In the genomic region with DNA sequence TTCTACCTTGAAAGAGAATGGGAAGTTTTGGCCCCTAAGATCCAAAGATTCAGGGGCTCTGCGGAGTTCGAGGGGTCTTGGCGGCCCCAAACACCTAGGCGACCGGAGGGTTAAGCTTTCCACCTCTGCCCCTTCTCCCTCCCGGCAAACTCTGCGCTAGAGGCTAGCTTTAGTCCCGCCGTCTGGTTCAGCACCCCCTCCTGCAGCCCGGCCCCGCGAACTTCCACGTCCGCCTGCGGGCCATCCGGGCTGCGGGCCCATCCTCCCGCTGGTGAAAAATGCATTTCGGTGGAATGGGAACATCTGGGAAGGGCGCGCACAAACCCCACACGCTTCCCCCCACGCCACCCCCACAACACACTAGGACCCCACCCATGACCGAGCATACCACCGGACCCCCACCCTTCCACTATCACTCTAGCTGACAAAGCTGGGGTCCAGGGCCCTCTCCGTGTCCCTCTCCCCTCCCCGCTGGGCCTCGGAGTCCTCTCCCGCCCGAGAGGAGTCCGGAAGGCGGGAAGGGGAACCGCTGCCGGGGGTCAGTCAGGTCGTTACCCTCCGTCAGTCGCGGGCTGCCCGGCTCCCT, we compare ENCODE assay signal across 8 cellular contexts. TPM values are rescaled to one million over a fixed set of nuclear protein-coding genes. Genes with fewer than 3 reads are reported as not detected.
A peak's percentile ranks its signal among the peaks of the same experiment; 100 is the strongest.
DNase-seq lines count a peak whose midpoint lies in the region; ATAC-seq, FAIRE-seq and TF ChIP-seq lines count a peak whose summit lies in the region.

No MANE protein-coding gene starts in this region.

- H3K27me3 ChIP-seq in CD4-positive, alpha-beta memory T cell (ENCODE audit: insufficient read depth, low read length), result peaks cover 82% of the 10 kb centered on the region
- H3K27me3 ChIP-seq in HUES6 (ENCODE audit: control insufficient read depth, insufficient read depth, low read length) (peaks cover 95% of the 10 kb centered on the region), HepG2 (ENCODE audit: control insufficient read depth in 1 of 2, insufficient read depth in 2 of 2, low read length in 2 of 2) (peaks cover 10 to 75% of the 10 kb centered on the region in 2 experiments)

- no peak for FAIRE-seq in HepG2 (lab: Jason Lieb, UNC)
- no peak for FAIRE-seq in D721Med (lab: Jason Lieb, UNC)

- POLR2A ChIA-PET in CD4-positive, alpha-beta memory T cell (lab: Charles Lee; ENCODE audit: partially characterized antibody), result interaction anchor here (1.5 kb wide), 1 partner anchor 10 kb away, joined by 7 read pairs; no protein-coding TSS in a partner anchor
- POLR2A ChIA-PET in HepG2 (lab: Yijun Ruan, JAX), result no interaction called here

- H2AFZ ChIP-seq in HepG2 (ENCODE audit: low read length), result no peak overlapping the region

- in situ Hi-C loops in astrocyte of the cerebellum (cut with HindIII; ENCODE audit: low sequenced_read_pairs) (no loop called here), HepG2 (cut with HindIII; ENCODE audit: extremely low pct_ligation_motif_present, low pct_unique_long_range_greater_than_20kb) (no loop called here)

- intact Hi-C loops in CD4-positive, alpha-beta memory T cell (cut with micrococcal nuclease), result loop anchor here (5.0 to 10.0 kb wide), 3 partner anchors 697 to 1620 kb away; partner anchors contain the start of gene MFSD1
- intact Hi-C loops in HepG2 (cut with micrococcal nuclease; ENCODE audit: unreplicated experiment), result loop anchor here (5.0 kb wide), 1 partner anchor 207 kb away; no protein-coding TSS in a partner anchor

- no peak overlapping the region for H3K27ac ChIP-seq in CD4-positive, alpha-beta memory T cell (ENCODE audit: low read depth, low read length)
- H3K27ac ChIP-seq in HUES6 (ENCODE audit: low read depth, low read length), result no peak overlapping the region
- no peak overlapping the region for H3K27ac ChIP-seq in HepG2 (ENCODE audit: extremely low read length, insufficient read depth, low read length)

- TF ChIP-seq CTCF in astrocyte of the cerebellum (IDR thresholded peaks at IDR 0.05; ENCODE audit: low read depth, low read length, missing control alignments) (no peak), HepG2 (CRISPR knock-in tag; IDR thresholded peaks at IDR 0.05) (no peak), D721Med (IDR thresholded peaks at IDR 0.05; ENCODE audit: insufficient read depth, missing control alignments) (no peak)

- TF ChIP-seq EP300 in HepG2 (IDR thresholded peaks at IDR 0.05; ENCODE audit: low read depth in 2 of 2, low read length in 2 of 2) (no peak), HepG2 (CRISPR knock-in tag; IDR thresholded peaks at IDR 0.05; ENCODE audit: borderline replicate concordance) (no peak)

- CTCF ChIA-PET in CD4-positive, alpha-beta memory T cell (lab: Charles Lee; ENCODE audit: partially characterized antibody), result no interaction called here
- CTCF ChIA-PET in HepG2 (lab: Yijun Ruan, JAX; ENCODE audit: low intra/inter-chr PET ratio, low total read pairs), result no interaction called here

- WGBS in HepG2 (ENCODE audit: low lambda C conversion rate), result 0% methylated on average over 4 of the region's 39 CpGs

- H3K79me2 ChIP-seq in HepG2 (ENCODE audit: insufficient read depth, low read length), result no peaks in the 10 kb centered on the region

- DNase-seq in CD4-positive, alpha-beta memory T cell, result peak in 1 of 5 donors; percentile 8
- DNase-seq in astrocyte of the cerebellum (ENCODE audit: low read depth) (no peak), HepG2 (ENCODE audit: low spot score) (no peak), NCI-H2107 treated with DMSO at 0.1 percent for 48 hours (lab: John Stamatoyannopoulos, UW; ENCODE audit: unreplicated experiment) (no peak), D721Med (ENCODE audit: insufficient read length, low spot score) (no peak)

- H3K4me1 Mint-ChIP-seq in CD4-positive, alpha-beta memory T cell, result peaks cover 24 to 60% (median 37%) of the 10 kb centered on the region in 4 donors

- H3K27ac Mint-ChIP-seq in CD4-positive, alpha-beta memory T cell, result peak overlapping the region in 1 of 7 donors; percentile 82

- H3K9me3 ChIP-seq in CD4-positive, alpha-beta memory T cell (ENCODE audit: control insufficient read depth in 1 of 2, low read length in 2 of 2), result no peaks in the 10 kb centered on the region
- no peaks in the 10 kb centered on the region for H3K9me3 ChIP-seq in HUES6 (ENCODE audit: control insufficient read depth, insufficient read depth, low read depth, low read length)
- H3K9me3 ChIP-seq in HepG2 (ENCODE audit: low read length), result no peaks in the 10 kb centered on the region

- H3K4me2 ChIP-seq in HepG2 (ENCODE audit: low read depth, low read length), result peak overlapping the region; percentile 77

- BruUV-seq in HepG2 (replicated peaks; lab: Mats Ljungman, UMichigan), result no TSS peak

- H3K4me3 ChIP-seq in CD4-positive, alpha-beta memory T cell (ENCODE audit: low read length in 2 of 2), result peak overlapping the region in 1 of 2 donors; percentile 30
- H3K4me3 ChIP-seq in HUES6 (ENCODE audit: low read depth, low read length), result peak overlapping the region; percentile 63
- peak overlapping the region; percentile 28 for H3K4me3 ChIP-seq in astrocyte of the cerebellum (ENCODE audit: low read depth, low read length)
- H3K4me3 ChIP-seq in HepG2 (replicated peaks in 1 of 3; ENCODE audit: insufficient read depth in 1 of 3, low read depth in 2 of 3, low read length in 3 of 3), result peak overlapping the region; percentile 39 to 75 (median 58); a peak in 5 of 6 replicates

- ATAC-seq in HepG2, result 0 out of 3 replicates have a peak, but pooled peaks have one; percentile 7
- ATAC-seq in activated CD4-positive, CD25-positive, alpha-beta regulatory T cell treated with anti-CD3 and anti-CD28 coated beads, Interleukin-2, amount 50 U/mL, for 24 hours, result no peak
- ATAC-seq in HG02678 (IDR thresholded peaks at IDR 0.05; ENCODE audit: unreplicated experiment), result no peak

- no peaks in the 10 kb centered on the region for H4K20me1 ChIP-seq in HepG2 (ENCODE audit: insufficient read depth, low read length)

- TF ChIP-seq POLR2A in HepG2 (IDR thresholded peaks at IDR 0.05; ENCODE audit: insufficient read depth in 1 of 2, low read depth in 2 of 2, low read length in 2 of 2), result no peak

- peak overlapping the region; percentile 57 to 77 (median 71) for H3K4me3 Mint-ChIP-seq in CD4-positive, alpha-beta memory T cell

- no peaks in the 10 kb centered on the region for H3K36me3 ChIP-seq in CD4-positive, alpha-beta memory T cell (ENCODE audit: insufficient read depth, low read length)
- H3K36me3 ChIP-seq in HUES6 (ENCODE audit: control insufficient read depth, insufficient read depth, low read length) (no peaks in the 10 kb centered on the region), HepG2 (replicated peaks in 1 of 2; ENCODE audit: control insufficient read depth in 1 of 2, insufficient read depth in 2 of 2, low read length in 2 of 2) (no peaks in the 10 kb centered on the region)

- TF ChIP-seq RAD21 in HepG2 (CRISPR knock-in tag; IDR thresholded peaks at IDR 0.05), result no peak

- H3K27me3 Mint-ChIP-seq in CD4-positive, alpha-beta memory T cell, result peaks cover 66 to 69% of the 10 kb centered on the region in 2 donors

- H3K9ac ChIP-seq in HUES6 (ENCODE audit: low read length) (no peak overlapping the region), HepG2 (ENCODE audit: insufficient read depth, low read depth, low read length) (no peak overlapping the region)

- peaks cover 0 to 46% (median 18%) of the 10 kb centered on the region in 8 donors for H3K9me3 Mint-ChIP-seq in CD4-positive, alpha-beta memory T cell

- H3K36me3 Mint-ChIP-seq in CD4-positive, alpha-beta memory T cell, result peaks cover 6 to 8% of the 10 kb centered on the region in 2 donors

- H3K4me1 ChIP-seq in CD4-positive, alpha-beta memory T cell (ENCODE audit: insufficient read depth, low read length), result peaks cover 47% of the 10 kb centered on the region
- H3K4me1 ChIP-seq in HUES6 (ENCODE audit: control insufficient read depth, insufficient read depth, low read length) (peaks cover 20% of the 10 kb centered on the region), HepG2 (ENCODE audit: insufficient read depth, low read length) (peaks cover 52% of the 10 kb centered on the region)

RNA-seq across cellular contexts. Expression of gene SHOX2, which starts 1.0 kb away (rescaled TPM):
- not detected for total RNA-seq in CD4-positive, alpha-beta memory T cell
- not detected for polyA plus RNA-seq in CD4-positive, alpha-beta memory T cell
- total RNA-seq in HepG2 (2016; rRNA removed; fragmentation: Illumina TruSeq; extraction: Trizol), result 0.11 and 0.13 TPM in 2 replicates
- 0.09 and 0.10 TPM in 2 replicates for total RNA-seq in HepG2 (2016; cell fraction: cytosol; rRNA removed; fragmentation: Illumina TruSeq; extraction: Trizol; ENCODE audit: low read depth)
- total RNA-seq in HepG2 (2016; cell fraction: insoluble cytoplasmic fraction; rRNA removed; fragmentation: Illumina TruSeq; extraction: Trizol), result 0.09 TPM in 1 of 2 replicates, not detected in the other
- 0.21 and 0.28 TPM in 2 replicates for total RNA-seq in HepG2 (2016; cell fraction: membrane; rRNA removed; fragmentation: Illumina TruSeq; extraction: Trizol)
- total RNA-seq in HepG2 (2016; cell fraction: nucleus; rRNA removed; fragmentation: Illumina TruSeq; extraction: Trizol), result 0.25 and 0.28 TPM in 2 replicates
- not detected in 2 replicates for polyA plus RNA-seq in HepG2 (2011; rRNA removed)
- polyA plus RNA-seq in HepG2 (2011; cell fraction: cytosol; rRNA removed), result 0.01 TPM in 1 of 2 replicates, not detected in the other
- 0.03 TPM in 1 of 2 replicates, not detected in the other for polyA plus RNA-seq in HepG2 (2011; cell fraction: nucleus; rRNA removed)
- 0.05 and 0.09 TPM in 2 replicates for polyA plus RNA-seq in HepG2 (2012)
- polyA plus RNA-seq in HepG2 (2016; cell fraction: cytosol; fragmentation: Illumina TruSeq; extraction: Trizol; ENCODE audit: low read depth), result 0.07 and 0.19 TPM in 2 replicates
- polyA plus RNA-seq in HepG2 (2016; cell fraction: insoluble cytoplasmic fraction; fragmentation: Illumina TruSeq; extraction: Trizol; ENCODE audit: low read depth), result 0.10 TPM in 1 of 2 replicates, not detected in the other
- 0.15 and 0.17 TPM in 2 replicates for polyA plus RNA-seq in HepG2 (2016; cell fraction: membrane; fragmentation: Illumina TruSeq; extraction: Trizol; ENCODE audit: low read depth)
- polyA plus RNA-seq in HepG2 (2016; cell fraction: nucleus; fragmentation: Illumina TruSeq; extraction: Trizol; ENCODE audit: insufficient read depth, low read depth), result 0.15 and 0.21 TPM in 2 replicates
- not detected in 2 replicates for polyA minus RNA-seq in HepG2 (2011; rRNA and poly(A)+ RNA removed; ENCODE audit: low replicate concordance)
- 0.10 TPM in 1 of 2 replicates, not detected in the other for polyA minus RNA-seq in HepG2 (2011; cell fraction: cytosol; rRNA and poly(A)+ RNA removed)
- polyA minus RNA-seq in HepG2 (2011; cell fraction: nucleus; rRNA and poly(A)+ RNA removed), result 0.13 and 0.37 TPM in 2 replicates

RNA-seq across cellular contexts. Expression of gene RSRC1, which starts 4.7 kb away (rescaled TPM):
- total RNA-seq in CD4-positive, alpha-beta memory T cell, result 10 to 100 TPM; 34.1 to 35.7 TPM
- polyA plus RNA-seq in CD4-positive, alpha-beta memory T cell, result 10 to 100 TPM; 23.4 to 33.2 TPM
- total RNA-seq in HepG2 (2016; rRNA removed; fragmentation: Illumina TruSeq; extraction: Trizol), result 63.0 and 71.9 TPM in 2 replicates
- total RNA-seq in HepG2 (2016; cell fraction: cytosol; rRNA removed; fragmentation: Illumina TruSeq; extraction: Trizol; ENCODE audit: low read depth), result 79.4 and 93.3 TPM in 2 replicates
- total RNA-seq in HepG2 (2016; cell fraction: insoluble cytoplasmic fraction; rRNA removed; fragmentation: Illumina TruSeq; extraction: Trizol), result 58.4 and 76.6 TPM in 2 replicates
- total RNA-seq in HepG2 (2016; cell fraction: membrane; rRNA removed; fragmentation: Illumina TruSeq; extraction: Trizol), result 22.8 and 25.2 TPM in 2 replicates
- 75.2 and 78.5 TPM in 2 replicates for total RNA-seq in HepG2 (2016; cell fraction: nucleus; rRNA removed; fragmentation: Illumina TruSeq; extraction: Trizol)
- 4.1 and 4.9 TPM in 2 replicates for polyA plus RNA-seq in HepG2 (2011; rRNA removed)
- 2.4 and 3.1 TPM in 2 replicates for polyA plus RNA-seq in HepG2 (2011; cell fraction: cytosol; rRNA removed)
- polyA plus RNA-seq in HepG2 (2011; cell fraction: nucleus; rRNA removed), result 3.2 and 3.5 TPM in 2 replicates
- 11.4 and 15.5 TPM in 2 replicates for polyA plus RNA-seq in HepG2 (2012)
- 3.7 and 4.7 TPM in 2 replicates for polyA plus RNA-seq in HepG2 (2016; cell fraction: cytosol; fragmentation: Illumina TruSeq; extraction: Trizol; ENCODE audit: low read depth)
- polyA plus RNA-seq in HepG2 (2016; cell fraction: insoluble cytoplasmic fraction; fragmentation: Illumina TruSeq; extraction: Trizol; ENCODE audit: low read depth), result 56.6 and 58.3 TPM in 2 replicates
- 8.6 and 9.5 TPM in 2 replicates for polyA plus RNA-seq in HepG2 (2016; cell fraction: membrane; fragmentation: Illumina TruSeq; extraction: Trizol; ENCODE audit: low read depth)
- 20.7 and 22.9 TPM in 2 replicates for polyA plus RNA-seq in HepG2 (2016; cell fraction: nucleus; fragmentation: Illumina TruSeq; extraction: Trizol; ENCODE audit: insufficient read depth, low read depth)
- 3.2 and 13.5 TPM in 2 replicates for polyA minus RNA-seq in HepG2 (2011; rRNA and poly(A)+ RNA removed; ENCODE audit: low replicate concordance)
- polyA minus RNA-seq in HepG2 (2011; cell fraction: cytosol; rRNA and poly(A)+ RNA removed), result 6.7 and 8.6 TPM in 2 replicates
- polyA minus RNA-seq in HepG2 (2011; cell fraction: nucleus; rRNA and poly(A)+ RNA removed), result 64.5 and 72.1 TPM in 2 replicates
